ENCODE assay signal across 1 cellular context in genomic region chr2:176157499-176158305, GRCh38.
TF ChIP-seq lines count a peak whose summit lies in the region.

No MANE protein-coding gene starts in this region.

TF ChIP-seq in A549, 52 proteins besides CTCF, POLR2A, EP300 and RAD21 (continued from another document):
- TF ChIP-seq FOSL2 (IDR thresholded peaks at IDR 0.05) (no peak), FOSL2 (CRISPR knock-in tag; IDR thresholded peaks at IDR 0.05) (no peak), NPAS2 (CRISPR knock-in tag; IDR thresholded peaks at IDR 0.05; ENCODE audit: borderline replicate concordance) (no peak), CHD2 (IDR thresholded peaks at IDR 0.05; ENCODE audit: low read length, partially characterized antibody) (no peak)
